Comparison of ENCODE assay signal across 2 cellular contexts in the genomic region with DNA sequence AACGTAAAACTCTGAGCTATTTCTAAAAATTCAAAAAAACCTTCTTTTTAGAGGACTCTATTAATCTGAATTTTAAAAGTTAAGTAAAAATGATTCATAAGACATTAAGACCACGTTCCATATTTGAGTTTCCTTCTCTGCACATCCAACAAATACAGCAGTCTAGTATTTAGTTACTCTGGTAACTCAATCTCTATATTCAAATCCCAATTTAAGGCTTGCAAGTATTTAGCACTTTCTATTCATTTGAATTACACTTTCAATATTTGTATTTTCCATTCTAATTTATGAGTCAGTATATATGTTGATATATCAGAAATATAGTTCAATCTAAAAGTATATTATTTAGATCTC.
TF ChIP-seq lines count a peak whose summit lies in the region.

No MANE protein-coding gene starts in this region.

TF ChIP-seq in SK-N-SH, 30 proteins besides CTCF, POLR2A, EP300 and RAD21 (continued from another document):
- TF ChIP-seq PBX3 (IDR thresholded peaks at IDR 0.05): no peak
- TF ChIP-seq FOXM1 (IDR thresholded peaks at IDR 0.05; ENCODE audit: low read depth): no peak
- no peak for TF ChIP-seq GATA2 (CRISPR knock-in tag; IDR thresholded peaks at IDR 0.05)
- TF ChIP-seq NFIC (IDR thresholded peaks at IDR 0.05; ENCODE audit: borderline replicate concordance): no peak
- no peak for TF ChIP-seq MXI1 (IDR thresholded peaks at IDR 0.05; ENCODE audit: low read depth, low read length)
- TF ChIP-seq TCF12 (IDR thresholded peaks at IDR 0.05): no peak
- TF ChIP-seq RCOR1 (IDR thresholded peaks at IDR 0.05; ENCODE audit: low read length): no peak
- TF ChIP-seq POLR2AphosphoS5 (IDR thresholded peaks at IDR 0.05; ENCODE audit: low read depth, low read length): no peak
- no peak for TF ChIP-seq JUND (IDR thresholded peaks at IDR 0.05)
- TF ChIP-seq, protein P1, sequence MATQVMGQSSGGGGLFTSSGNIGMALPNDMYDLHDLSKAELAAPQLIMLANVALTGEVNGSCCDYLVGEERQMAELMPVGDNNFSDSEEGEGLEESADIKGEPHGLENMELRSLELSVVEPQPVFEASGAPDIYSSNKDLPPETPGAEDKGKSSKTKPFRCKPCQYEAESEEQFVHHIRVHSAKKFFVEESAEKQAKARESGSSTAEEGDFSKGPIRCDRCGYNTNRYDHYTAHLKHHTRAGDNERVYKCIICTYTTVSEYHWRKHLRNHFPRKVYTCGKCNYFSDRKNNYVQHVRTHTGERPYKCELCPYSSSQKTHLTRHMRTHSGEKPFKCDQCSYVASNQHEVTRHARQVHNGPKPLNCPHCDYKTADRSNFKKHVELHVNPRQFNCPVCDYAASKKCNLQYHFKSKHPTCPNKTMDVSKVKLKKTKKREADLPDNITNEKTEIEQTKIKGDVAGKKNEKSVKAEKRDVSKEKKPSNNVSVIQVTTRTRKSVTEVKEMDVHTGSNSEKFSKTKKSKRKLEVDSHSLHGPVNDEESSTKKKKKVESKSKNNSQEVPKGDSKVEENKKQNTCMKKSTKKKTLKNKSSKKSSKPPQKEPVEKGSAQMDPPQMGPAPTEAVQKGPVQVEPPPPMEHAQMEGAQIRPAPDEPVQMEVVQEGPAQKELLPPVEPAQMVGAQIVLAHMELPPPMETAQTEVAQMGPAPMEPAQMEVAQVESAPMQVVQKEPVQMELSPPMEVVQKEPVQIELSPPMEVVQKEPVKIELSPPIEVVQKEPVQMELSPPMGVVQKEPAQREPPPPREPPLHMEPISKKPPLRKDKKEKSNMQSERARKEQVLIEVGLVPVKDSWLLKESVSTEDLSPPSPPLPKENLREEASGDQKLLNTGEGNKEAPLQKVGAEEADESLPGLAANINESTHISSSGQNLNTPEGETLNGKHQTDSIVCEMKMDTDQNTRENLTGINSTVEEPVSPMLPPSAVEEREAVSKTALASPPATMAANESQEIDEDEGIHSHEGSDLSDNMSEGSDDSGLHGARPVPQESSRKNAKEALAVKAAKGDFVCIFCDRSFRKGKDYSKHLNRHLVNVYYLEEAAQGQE (IDR thresholded peaks at IDR 0.05; ENCODE audit: low read depth, low read length): no peak

TF ChIP-seq in SK-N-SH treated with all-trans-retinoic acid at 6 μM for 48 hours, 23 proteins besides CTCF, POLR2A, EP300 and RAD21 (continued from another document):
- TF ChIP-seq PPARA (CRISPR knock-in tag; IDR thresholded peaks at IDR 0.05; ENCODE audit: borderline replicate concordance) (no peak), GLIS3 (CRISPR knock-in tag; IDR thresholded peaks at IDR 0.05) (no peak), ZNF8 (CRISPR knock-in tag; IDR thresholded peaks at IDR 0.05) (no peak), POU6F1 (CRISPR knock-in tag; IDR thresholded peaks at IDR 0.05; ENCODE audit: borderline replicate concordance, low read depth) (no peak)
TF ChIP-seq in SK-N-SH treated with all-trans-retinoic acid at 6 μM for 48 hours: peak in this region for 0.
